Comparison of ENCODE assay signal across 8 cellular contexts in genomic region chr2:210475726-210476125, GRCh38. TPM values are rescaled to one million over a fixed set of nuclear protein-coding genes. Genes with fewer than 3 reads are reported as not detected.
DNase-seq lines count a peak whose midpoint lies in the region; ATAC-seq and TF ChIP-seq lines count a peak whose summit lies in the region.

No MANE protein-coding gene starts in this region.

- no peak for ATAC-seq in GM21381 (IDR thresholded peaks at IDR 0.05; ENCODE audit: unreplicated experiment)
- ATAC-seq in GM19328 (IDR thresholded peaks at IDR 0.05; ENCODE audit: unreplicated experiment), result no peak
- ATAC-seq in HG03565 (IDR thresholded peaks at IDR 0.05; ENCODE audit: unreplicated experiment), result no peak

- intact Hi-C loops in breast epithelium (cut with DNase I; ENCODE audit: low total_unique reads), result no loop called here

- H3K4me3 ChIP-seq in AG09309 (ENCODE audit: control insufficient read depth, low read depth, low read length), result peak overlapping the region; percentile 79
- peak overlapping the region; percentile 83 for H3K4me3 ChIP-seq in Jurkat, Clone E6-1 (ENCODE audit: low read length)
- H3K4me3 ChIP-seq in breast epithelium, result peak overlapping the region; percentile 71 to 83 (median 79)
- peak overlapping the region in 1 of 2 donors; percentile 78 for H3K4me3 ChIP-seq in muscle layer of colon (ENCODE audit: low read depth in 1 of 2, low read length in 2 of 2)

- H3K36me3 ChIP-seq in breast epithelium, result no peaks in the 10 kb centered on the region
- H3K36me3 ChIP-seq in muscle layer of colon (ENCODE audit: insufficient read depth, low read length), result peaks cover 12% of the 10 kb centered on the region

- DNase-seq in AG09309 (ENCODE audit: low read depth) (no peak), breast epithelium (ENCODE audit: low spot score in 2 of 2) (no peak), NCI-H2081 treated with DMSO at 0.1 percent for 48 hours (lab: John Stamatoyannopoulos, UW) (no peak)
- DNase-seq in Jurkat, Clone E6-1 (ENCODE audit: low read depth, low spot score), result no peak

- no peak for TF ChIP-seq CTCF in AG09309 (IDR thresholded peaks at IDR 0.05; ENCODE audit: control insufficient read depth, insufficient read depth, low read depth, low read length, missing control alignments)
- no peak for TF ChIP-seq CTCF in breast epithelium (IDR thresholded peaks at IDR 0.05)

- H3K9me3 ChIP-seq in breast epithelium (no peaks in the 10 kb centered on the region), muscle layer of colon (ENCODE audit: low read length) (no peaks in the 10 kb centered on the region)

- H3K4me1 ChIP-seq in breast epithelium, result peaks cover 0 to 5% of the 10 kb centered on the region in 2 donors
- H3K4me1 ChIP-seq in muscle layer of colon (ENCODE audit: insufficient read depth, low read length), result peaks cover 18% of the 10 kb centered on the region

- peak overlapping the region in 1 of 2 donors; percentile 81 for H3K27ac ChIP-seq in breast epithelium
- H3K27ac ChIP-seq in muscle layer of colon (ENCODE audit: low read depth, low read length), result peak overlapping the region; percentile 78

- no peak for TF ChIP-seq POLR2A in breast epithelium (IDR thresholded peaks at IDR 0.05)

- no peaks in the 10 kb centered on the region for H3K27me3 ChIP-seq in breast epithelium
- H3K27me3 ChIP-seq in muscle layer of colon (ENCODE audit: control insufficient read depth in 1 of 2, insufficient read depth in 2 of 2, low read length in 2 of 2), result no peaks in the 10 kb centered on the region

- H3K9ac ChIP-seq in muscle layer of colon (ENCODE audit: low read length), result no peak overlapping the region

RNA-seq across cellular contexts. Expression of gene LANCL1, which starts 0.8 kb away (rescaled TPM):
- 64.3 TPM for polyA plus RNA-seq in Jurkat, Clone E6-1 (2012; ENCODE audit: insufficient read depth, insufficient read length)
- total RNA-seq in breast epithelium, result 10 to 100 TPM; 30.5 to 44.2 (median 43.7) TPM
